Comparison of ENCODE assay signal across 14 cellular contexts in the genomic region with DNA sequence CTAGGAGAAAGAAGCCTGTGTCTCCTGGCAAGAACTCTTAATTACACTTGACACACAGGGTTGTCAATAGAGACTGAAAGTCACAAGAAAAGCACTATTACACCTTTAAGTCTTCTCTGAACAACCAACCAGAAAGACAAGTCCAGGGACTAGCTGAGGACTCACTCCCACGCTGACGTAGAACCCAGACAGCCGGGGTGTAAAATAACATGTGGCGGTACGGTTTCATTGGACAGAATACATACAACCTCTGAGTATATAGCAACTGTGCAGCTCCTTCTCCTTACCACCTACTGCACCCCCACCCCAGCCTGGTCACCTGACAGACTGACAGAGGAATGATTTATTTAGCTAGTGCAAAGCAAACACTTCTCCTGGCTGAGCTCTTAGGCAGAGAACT.
A peak's percentile ranks its signal among the peaks of the same experiment; 100 is the strongest.
DNase-seq lines count a peak whose midpoint lies in the region; ATAC-seq, FAIRE-seq and TF ChIP-seq lines count a peak whose summit lies in the region.
"Had no signal": no experiment of that assay in that cellular context is flagged by ENCODE, and none has a peak within 500 bp of the region (broad histone marks: within the 10 kb centered on the region; RNA-seq: fewer than 3 reads in every experiment).

No MANE protein-coding gene starts in this region.

- H3K27ac ChIP-seq in kidney (ENCODE audit: low read depth in 2 of 2, low read length in 2 of 2) (no peak overlapping the region), thyroid gland (peak overlapping the region; percentile 72 to 85 (median 81)), right cardiac atrium (ENCODE audit: low read length) (no peak overlapping the region)
- H3K27ac ChIP-seq: ascending aorta, SJSA1 had no signal

- intact Hi-C loops in kidney (cut with DNase I) (no loop called here), thyroid gland (cut with DNase I) (no loop called here), sciatic nerve (cut with DNase I) (no loop called here), right cardiac atrium (cut with DNase I) (no loop called here)

- ATAC-seq in sciatic nerve, result no peak
- no peak for ATAC-seq in right cardiac atrium
- ATAC-seq: activated CD4-positive, CD25-positive, alpha-beta regulatory T cell treated with anti-CD3 and anti-CD28 coated beads, Interleukin-2, amount 50 U/mL, for 24 hours had no signal

- WGBS in thyroid gland, 2 donors, result 20 to 32% methylated on average over 5 of the region's 5 CpGs
- 86% methylated on average over 5 of the region's 5 CpGs for WGBS in right cardiac atrium

- FAIRE-seq in kidney (lab: Jason Lieb, UNC), result no peak

- no peak for TF ChIP-seq RAD21 in Ishikawa (IDR thresholded peaks at IDR 0.05; ENCODE audit: low read depth)

- H3K9ac ChIP-seq in kidney (ENCODE audit: low read length in 2 of 2), result no peak overlapping the region

- H3K27me3 ChIP-seq in thyroid gland, result no peaks in the 10 kb centered on the region
- no peaks in the 10 kb centered on the region for H3K27me3 ChIP-seq in right cardiac atrium (ENCODE audit: control insufficient read depth, insufficient read depth)
- H3K27me3 ChIP-seq: ascending aorta, SJSA1 had no signal

- TF ChIP-seq CTCF in kidney (IDR thresholded peaks at IDR 0.05; ENCODE audit: borderline replicate concordance, extremely low read depth, insufficient read depth), result no peak
- no peak for TF ChIP-seq CTCF in thyroid gland (IDR thresholded peaks at IDR 0.05)

- TF ChIP-seq POLR2A in thyroid gland (IDR thresholded peaks at IDR 0.05), result peak in 1 of 2 donors; percentile 49

- TF ChIP-seq EP300 in Ishikawa (IDR thresholded peaks at IDR 0.05; ENCODE audit: borderline replicate concordance), result no peak

- H3K9me3 ChIP-seq in kidney (ENCODE audit: control insufficient read depth in 1 of 2, low read length in 2 of 2), result no peaks in the 10 kb centered on the region
- no peaks in the 10 kb centered on the region for H3K9me3 ChIP-seq in thyroid gland
- H3K9me3 ChIP-seq in right cardiac atrium (ENCODE audit: control insufficient read depth, low read length), result no peaks in the 10 kb centered on the region
- H3K9me3 ChIP-seq: ascending aorta, SJSA1 had no signal

- peak; percentile 38 for DNase-seq in OCI-M1 (lab: John Stamatoyannopoulos, UW)
- DNase-seq in kidney, result no peak
- peak; percentile 86 for DNase-seq in thyroid gland
- no peak for DNase-seq in 8988T
- no peak for DNase-seq in sciatic nerve (ENCODE audit: low spot score)
- no peak for DNase-seq in right cardiac atrium
- DNase-seq: activated T-cell treated with anti-CD3 and anti-CD28 coated beads, Interleukin-2, amount 50 U/mL, for 48 hours; head of caudate nucleus; HFFc6; NCI-H2171 treated with DMSO at 0.1 percent for 48 hours had no signal

- no peaks in the 10 kb centered on the region for H3K36me3 ChIP-seq in kidney (ENCODE audit: control insufficient read depth in 1 of 2, insufficient read depth in 2 of 2, low read length in 2 of 2)
- no peaks in the 10 kb centered on the region for H3K36me3 ChIP-seq in thyroid gland
- H3K36me3 ChIP-seq: ascending aorta, SJSA1 had no signal

- no peaks in the 10 kb centered on the region for H3K4me1 ChIP-seq in kidney (ENCODE audit: control insufficient read depth in 1 of 2, insufficient read depth in 1 of 2, low read depth in 1 of 2, low read length in 2 of 2)
- peaks cover 10 to 21% of the 10 kb centered on the region in 2 donors for H3K4me1 ChIP-seq in thyroid gland
- H3K4me1 ChIP-seq in right cardiac atrium (ENCODE audit: control insufficient read depth, insufficient read depth, low read length), result no peaks in the 10 kb centered on the region
- H3K4me1 ChIP-seq: ascending aorta, SJSA1 had no signal

- peak overlapping the region; percentile 6 to 36 for H3K4me3 ChIP-seq in kidney (ENCODE audit: low read length in 2 of 2)
- no peak overlapping the region for H3K4me3 ChIP-seq in thyroid gland (replicated peaks in 1 of 3)
- no peak overlapping the region for H3K4me3 ChIP-seq in right cardiac atrium (ENCODE audit: low read length)
- H3K4me3 ChIP-seq: ascending aorta, SJSA1 had no signal

TF ChIP-seq in Ishikawa, 13 proteins besides CTCF, POLR2A, EP300 and RAD21:
- 0 out of 2 replicates have a peak, but pooled peaks have one; percentile 34 for TF ChIP-seq EGR1 (IDR thresholded peaks at IDR 0.05)
- no peak for TF ChIP-seq TAF1 (IDR thresholded peaks at IDR 0.05; ENCODE audit: low read depth)
- TF ChIP-seq REST (IDR thresholded peaks at IDR 0.05; ENCODE audit: low read depth), result no peak
- TF ChIP-seq CEBPB (IDR thresholded peaks at IDR 0.05), result no peak
- peak; percentile 63 for TF ChIP-seq TCF12 (IDR thresholded peaks at IDR 0.05; ENCODE audit: low read depth)
- peak; percentile 94 for TF ChIP-seq USF1 (IDR thresholded peaks at IDR 0.05)
- TF ChIP-seq CREB1 (IDR thresholded peaks at IDR 0.05; ENCODE audit: low read depth), result 0 out of 2 replicates have a peak, but pooled peaks have one; percentile 41
- no peak for TF ChIP-seq YY1 (IDR thresholded peaks at IDR 0.05; ENCODE audit: low read depth)
- no peak for TF ChIP-seq ZBTB7A (IDR thresholded peaks at IDR 0.05; ENCODE audit: low read depth)
- TF ChIP-seq MAX (IDR thresholded peaks at IDR 0.05), result peak; percentile 39; the same call in 1 of the 2 replicates

Comparison
In these comparisons a context has a peak if more than half of its experiments do, and no peak if none do; other contexts are left out.
1. DNase-seq: peak in OCI-M1 (single experiment) and thyroid gland (2 of 2); none in kidney (single experiment), 8988T (single experiment), sciatic nerve (single experiment) and right cardiac atrium (0 of 3).
2. H3K27ac ChIP-seq: peak in thyroid gland (3 of 3); none in kidney (0 of 2) and right cardiac atrium (single experiment).
3. H3K4me3 ChIP-seq: peak in kidney (2 of 2); none in thyroid gland (0 of 3) and right cardiac atrium (single experiment).